8 cellular contexts compared by ENCODE assay signal in genomic region chr6:56246941-56247653, GRCh38. TPM values are rescaled to one million over a fixed set of nuclear protein-coding genes. Genes with fewer than 3 reads are reported as not detected.
DNase-seq lines count a peak whose midpoint lies in the region; ATAC-seq and TF ChIP-seq lines count a peak whose summit lies in the region.

COL21A1 (minus strand) TSS chr6:56247580; CDS start chr6:56182618, 64,962 bp downstream.

- H3K4me3 ChIP-seq in iPS-11a (ENCODE audit: low read depth, low read length) = peak within 1 kb of the TSS; percentile 52
- H3K4me3 ChIP-seq in gastrocnemius medialis = peak within 1 kb of the TSS; percentile 45 to 59 (median 48)

- peak within 1 kb of the TSS; percentile 13 to 65 (median 59) for H3K27ac ChIP-seq in gastrocnemius medialis

- intact Hi-C loops in gastrocnemius medialis (cut with DNase I; ENCODE audit: low total_unique reads) = no loop called here

- in situ Hi-C loops in gastrocnemius medialis (cut with MboI; ENCODE audit: low sequenced_read_pairs in 4 of 4) = no loop called here

- H3K36me3 ChIP-seq in gastrocnemius medialis = no peaks in the 10 kb centered on the region

- no peaks in the 10 kb centered on the region for H3K9me3 ChIP-seq in gastrocnemius medialis

- peak in 1 of 2 donors; percentile 61 for ATAC-seq in gastrocnemius medialis
- ATAC-seq in GM21526 (IDR thresholded peaks at IDR 0.05; ENCODE audit: low FRiP score, unreplicated experiment) = no peak
- ATAC-seq in GM21528 (IDR thresholded peaks at IDR 0.05; ENCODE audit: low FRiP score, unreplicated experiment) = no peak
- no peak for ATAC-seq in GM19452 (IDR thresholded peaks at IDR 0.05; ENCODE audit: unreplicated experiment)

- TF ChIP-seq CTCF in gastrocnemius medialis (IDR thresholded peaks at IDR 0.05 in 4 of 5, conservative IDR thresholded peaks at IDR 0.05 in 1 of 5) = no peak

- no peak for TF ChIP-seq POLR2A in gastrocnemius medialis (IDR thresholded peaks at IDR 0.05)

- H3K27me3 ChIP-seq in gastrocnemius medialis = no peaks in the 10 kb centered on the region

- peaks cover 11 to 35% of the 10 kb centered on the region in 2 donors for H3K4me1 ChIP-seq in gastrocnemius medialis

- DNase-seq in HCEC 1CT = peak; percentile 26
- peak; percentile 36 for DNase-seq in astrocyte of the hippocampus (ENCODE audit: low read depth, low spot score)
- peak; percentile 15 to 32 for DNase-seq in gastrocnemius medialis
- DNase-seq in HPDE6-E6E7 (ENCODE audit: extremely low spot score) = no peak

RNA-seq across cellular contexts. Expression of gene COL21A1, which starts in this region (rescaled TPM):
- total RNA-seq in gastrocnemius medialis = 1 to 10 TPM in 1 of 4 donors, under 1 TPM in 3; 0.19 to 1.1 (median 0.61) TPM
